Comparison of ENCODE assay signal across 8 cellular contexts in the genomic region with DNA sequence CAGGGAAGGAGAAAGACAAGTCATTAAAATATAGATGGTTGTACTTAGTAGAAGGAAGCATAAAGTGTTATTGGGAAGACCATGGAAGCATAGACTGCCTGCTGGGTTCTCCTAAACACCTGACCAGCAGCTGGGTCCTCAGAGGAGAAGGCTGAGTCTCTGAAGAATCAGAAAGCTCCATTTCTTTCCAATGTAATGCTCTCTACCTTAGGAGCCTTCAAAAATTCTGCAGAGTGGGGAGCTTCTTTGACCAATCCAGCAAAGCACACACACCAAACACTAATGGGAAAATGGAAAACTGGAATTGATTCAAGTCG. TPM values are rescaled to one million over a fixed set of nuclear protein-coding genes. Genes with fewer than 3 reads are reported as not detected.
DNase-seq lines count a peak whose midpoint lies in the region; ATAC-seq, FAIRE-seq and TF ChIP-seq lines count a peak whose summit lies in the region.

No MANE protein-coding gene starts in this region.

- ATAC-seq in HepG2: no peak; the same call in 2 of the 3 replicates
- no peak for ATAC-seq in right lobe of liver
- no peak for ATAC-seq in activated CD4-positive, CD25-positive, alpha-beta regulatory T cell treated with anti-CD3 and anti-CD28 coated beads, Interleukin-2, amount 50 U/mL, for 24 hours

- BruUV-seq in HepG2 (replicated peaks; lab: Mats Ljungman, UMichigan): no TSS peak
- BruUV-seq in mammary epithelial cell (replicated peaks; lab: Mats Ljungman, UMichigan): TSS peak; percentile 86

- H3K4me3 ChIP-seq in HepG2 (replicated peaks in 1 of 3; ENCODE audit: insufficient read depth in 1 of 3, low read depth in 2 of 3, low read length in 3 of 3): peak overlapping the region; percentile 17 to 41 (median 38); a peak in 3 of 6 replicates
- no peak overlapping the region for H3K4me3 ChIP-seq in right lobe of liver
- H3K4me3 ChIP-seq in mammary epithelial cell (replicated peaks in 1 of 3; ENCODE audit: insufficient read depth in 1 of 3, low read depth in 2 of 3, low read length in 3 of 3): peak overlapping the region in 2 of 3 experiments; percentile 19 to 21
- peak overlapping the region in 1 of 2 donors; percentile 31 for H3K4me3 ChIP-seq in muscle layer of duodenum (ENCODE audit: low read depth in 1 of 2, low read length in 2 of 2)
- H3K4me3 ChIP-seq in vagina: peak overlapping the region in 1 of 2 donors; percentile 16

- WGBS in HepG2 (ENCODE audit: low lambda C conversion rate): 60% methylated on average over 1 of the region's 1 CpG
- 42% methylated on average over 1 of the region's 1 CpG for WGBS in right lobe of liver (ENCODE audit: insufficient coverage, low coverage, low lambda C conversion rate, missing lambda C conversion rate)
- 14% methylated on average over 1 of the region's 1 CpG for WGBS in mammary epithelial cell (ENCODE audit: low coverage, missing lambda C conversion rate)

- H3K4me2 ChIP-seq in HepG2 (ENCODE audit: low read depth, low read length): peak overlapping the region; percentile 69
- H3K4me2 ChIP-seq in mammary epithelial cell (ENCODE audit: insufficient read depth, low read depth, low read length): peak overlapping the region; percentile 73

- TF ChIP-seq POLR2A in HepG2 (IDR thresholded peaks at IDR 0.05; ENCODE audit: insufficient read depth in 1 of 2, low read depth in 2 of 2, low read length in 2 of 2) (no peak), right lobe of liver (IDR thresholded peaks at IDR 0.05) (no peak), vagina (IDR thresholded peaks at IDR 0.05) (no peak)

- H3K9me3 ChIP-seq in HepG2 (ENCODE audit: low read length) (no peaks in the 10 kb centered on the region), right lobe of liver (no peaks in the 10 kb centered on the region), mammary epithelial cell (replicated peaks; ENCODE audit: insufficient read depth, low read length) (no peaks in the 10 kb centered on the region), muscle layer of duodenum (ENCODE audit: control insufficient read depth in 1 of 2, low read length in 2 of 2) (no peaks in the 10 kb centered on the region), vagina (no peaks in the 10 kb centered on the region)

- TF ChIP-seq CTCF in HepG2 (CRISPR knock-in tag; IDR thresholded peaks at IDR 0.05) (no peak), right lobe of liver (IDR thresholded peaks at IDR 0.05) (no peak), mammary epithelial cell (conservative IDR thresholded peaks at IDR 0.05 in 1 of 2, IDR thresholded peaks at IDR 0.05 in 1 of 2; ENCODE audit: extremely low read depth in 1 of 2, insufficient read depth in 1 of 2, low read depth in 1 of 2, low read length in 2 of 2) (no peak), vagina (IDR thresholded peaks at IDR 0.05) (no peak)

- H3K36me3 ChIP-seq in HepG2 (replicated peaks in 1 of 2; ENCODE audit: control insufficient read depth in 1 of 2, insufficient read depth in 2 of 2, low read length in 2 of 2) (no peaks in the 10 kb centered on the region), right lobe of liver (no peaks in the 10 kb centered on the region), mammary epithelial cell (ENCODE audit: insufficient read depth, low read length) (no peaks in the 10 kb centered on the region), muscle layer of duodenum (ENCODE audit: control insufficient read depth in 1 of 2, insufficient read depth in 2 of 2, low read length in 2 of 2) (no peaks in the 10 kb centered on the region), vagina (no peaks in the 10 kb centered on the region)

- no peak for DNase-seq in HepG2 (ENCODE audit: low spot score)
- DNase-seq in right lobe of liver: no peak
- DNase-seq in mammary epithelial cell: no peak
- peak in 1 of 2 donors; percentile 85 for DNase-seq in vagina (ENCODE audit: extremely low spot score in 2 of 2)
- no peak for DNase-seq in NCI-H446 (lab: John Stamatoyannopoulos, UW)
- DNase-seq in SKM-1 (lab: John Stamatoyannopoulos, UW; ENCODE audit: unreplicated experiment): no peak

- POLR2A ChIA-PET in HepG2 (lab: Yijun Ruan, JAX): interaction anchor here (2.1 kb wide), 1 partner anchor 21 kb away, joined by 8 read pairs; the partner anchor contains the start of gene BCL10

- dilution Hi-C loops in mammary epithelial cell (cut with HindIII; ENCODE audit: low sequenced_read_pairs): no loop called here

- H3K27ac ChIP-seq in HepG2 (ENCODE audit: extremely low read length, insufficient read depth, low read length) (no peak overlapping the region), right lobe of liver (peak overlapping the region in 1 of 3 donors; percentile 36), mammary epithelial cell (ENCODE audit: insufficient read depth, low read depth, low read length) (peak overlapping the region; percentile 92), muscle layer of duodenum (ENCODE audit: low read length) (peak overlapping the region; percentile 39), vagina (peak overlapping the region; percentile 75)

- peaks cover 20% of the 10 kb centered on the region for H3K4me1 ChIP-seq in HepG2 (ENCODE audit: insufficient read depth, low read length)
- no peaks in the 10 kb centered on the region for H3K4me1 ChIP-seq in right lobe of liver
- peaks cover 53% of the 10 kb centered on the region for H3K4me1 ChIP-seq in mammary epithelial cell (ENCODE audit: insufficient read depth, low read length)
- H3K4me1 ChIP-seq in muscle layer of duodenum (ENCODE audit: control insufficient read depth in 1 of 2, insufficient read depth in 2 of 2, low read length in 2 of 2): peaks cover 10 to 14% of the 10 kb centered on the region in 2 donors
- peaks cover 23% of the 10 kb centered on the region for H3K4me1 ChIP-seq in vagina

- no peaks in the 10 kb centered on the region for H3K79me2 ChIP-seq in HepG2 (ENCODE audit: insufficient read depth, low read length)
- no peaks in the 10 kb centered on the region for H3K79me2 ChIP-seq in mammary epithelial cell (ENCODE audit: insufficient read depth, low read length)

- no peak for TF ChIP-seq EP300 in HepG2 (IDR thresholded peaks at IDR 0.05; ENCODE audit: low read depth in 2 of 2, low read length in 2 of 2)
- TF ChIP-seq EP300 in HepG2 (CRISPR knock-in tag; IDR thresholded peaks at IDR 0.05; ENCODE audit: borderline replicate concordance): no peak

- no peak overlapping the region for H3K9ac ChIP-seq in HepG2 (ENCODE audit: insufficient read depth, low read depth, low read length)
- H3K9ac ChIP-seq in mammary epithelial cell (ENCODE audit: insufficient read depth, low read length): peak overlapping the region; percentile 70

- intact Hi-C loops in HepG2 (cut with micrococcal nuclease; ENCODE audit: unreplicated experiment): no loop called here
- intact Hi-C loops in right lobe of liver (cut with DNase I): no loop called here
- intact Hi-C loops in mammary epithelial cell (cut with micrococcal nuclease): no loop called here
- intact Hi-C loops in vagina (cut with DNase I): no loop called here

- TF ChIP-seq RAD21 in HepG2 (CRISPR knock-in tag; IDR thresholded peaks at IDR 0.05): no peak

- in situ Hi-C loops in HepG2 (cut with HindIII; ENCODE audit: extremely low pct_ligation_motif_present, low pct_unique_long_range_greater_than_20kb): no loop called here
- in situ Hi-C loops in mammary epithelial cell (cut with MboI; ENCODE audit: low sequenced_read_pairs in 2 of 2): no loop called here

- H4K20me1 ChIP-seq in HepG2 (ENCODE audit: insufficient read depth, low read length) (no peaks in the 10 kb centered on the region), mammary epithelial cell (ENCODE audit: insufficient read depth, low read length) (no peaks in the 10 kb centered on the region)

- H2AFZ ChIP-seq in HepG2 (ENCODE audit: low read length): no peak overlapping the region
- peak overlapping the region; percentile 43 for H2AFZ ChIP-seq in mammary epithelial cell (ENCODE audit: low read depth, low read length)

- CTCF ChIA-PET in HepG2 (lab: Yijun Ruan, JAX; ENCODE audit: low intra/inter-chr PET ratio, low total read pairs): no interaction called here
- CTCF ChIA-PET in mammary epithelial cell (lab: Charles Lee; ENCODE audit: low non-redundant PET): no interaction called here

- FAIRE-seq in HepG2 (lab: Jason Lieb, UNC): no peak

- H3K27me3 ChIP-seq in HepG2 (ENCODE audit: control insufficient read depth in 1 of 2, insufficient read depth in 2 of 2, low read length in 2 of 2) (0 out of 5 replicates have a peak, but pooled peaks cover 0 to 4% of the 10 kb centered on the region in 2 experiments), right lobe of liver (no peaks in the 10 kb centered on the region), mammary epithelial cell (ENCODE audit: insufficient read depth, low read length) (no peaks in the 10 kb centered on the region), muscle layer of duodenum (ENCODE audit: low read depth, low read length) (no peaks in the 10 kb centered on the region), vagina (no peaks in the 10 kb centered on the region)

RNA-seq across cellular contexts. Expression of gene BCL10, which starts 21.1 kb away (rescaled TPM):
- total RNA-seq in HepG2 (2016; rRNA removed; fragmentation: Illumina TruSeq; extraction: Trizol): 14.1 and 20.0 TPM in 2 replicates
- 4.5 and 4.9 TPM in 2 replicates for total RNA-seq in HepG2 (2016; cell fraction: cytosol; rRNA removed; fragmentation: Illumina TruSeq; extraction: Trizol; ENCODE audit: low read depth)
- 13.6 and 16.8 TPM in 2 replicates for total RNA-seq in HepG2 (2016; cell fraction: insoluble cytoplasmic fraction; rRNA removed; fragmentation: Illumina TruSeq; extraction: Trizol)
- total RNA-seq in HepG2 (2016; cell fraction: membrane; rRNA removed; fragmentation: Illumina TruSeq; extraction: Trizol): 11.2 and 12.0 TPM in 2 replicates
- 10.9 and 11.5 TPM in 2 replicates for total RNA-seq in HepG2 (2016; cell fraction: nucleus; rRNA removed; fragmentation: Illumina TruSeq; extraction: Trizol)
- polyA plus RNA-seq in HepG2 (2011; rRNA removed): 3.7 and 3.8 TPM in 2 replicates
- 2.7 TPM in 2 replicates for polyA plus RNA-seq in HepG2 (2011; cell fraction: cytosol; rRNA removed)
- 2.7 and 3.0 TPM in 2 replicates for polyA plus RNA-seq in HepG2 (2011; cell fraction: nucleus; rRNA removed)
- 5.5 and 6.6 TPM in 2 replicates for polyA plus RNA-seq in HepG2 (2012)
- 0.95 and 1.2 TPM in 2 replicates for polyA plus RNA-seq in HepG2 (2016; cell fraction: cytosol; fragmentation: Illumina TruSeq; extraction: Trizol; ENCODE audit: low read depth)
- polyA plus RNA-seq in HepG2 (2016; cell fraction: insoluble cytoplasmic fraction; fragmentation: Illumina TruSeq; extraction: Trizol; ENCODE audit: low read depth): 14.1 and 14.9 TPM in 2 replicates
- 3.2 and 3.8 TPM in 2 replicates for polyA plus RNA-seq in HepG2 (2016; cell fraction: membrane; fragmentation: Illumina TruSeq; extraction: Trizol; ENCODE audit: low read depth)
- 9.1 and 9.7 TPM in 2 replicates for polyA plus RNA-seq in HepG2 (2016; cell fraction: nucleus; fragmentation: Illumina TruSeq; extraction: Trizol; ENCODE audit: insufficient read depth, low read depth)
- 6.7 and 7.6 TPM in 2 replicates for polyA minus RNA-seq in HepG2 (2011; rRNA and poly(A)+ RNA removed; ENCODE audit: low replicate concordance)
- 6.9 and 7.7 TPM in 2 replicates for polyA minus RNA-seq in HepG2 (2011; cell fraction: cytosol; rRNA and poly(A)+ RNA removed)
- 18.7 and 23.1 TPM in 2 replicates for polyA minus RNA-seq in HepG2 (2011; cell fraction: nucleus; rRNA and poly(A)+ RNA removed)
- total RNA-seq in right lobe of liver: 10 to 100 TPM in 2 of 6 experiments, 1 to 10 TPM in 4; 7.3 to 14.1 (median 9.1) TPM
- total RNA-seq in mammary epithelial cell: 10 to 100 TPM; 27.7 to 61.5 TPM
- polyA plus RNA-seq in mammary epithelial cell: 16.5 TPM
- polyA minus RNA-seq in mammary epithelial cell: 29.0 TPM
- 12.3 TPM for total RNA-seq in vagina

RNA-seq across cellular contexts. Expression of gene C1orf52, which starts 38.0 kb away (rescaled TPM):
- 19.4 and 23.0 TPM in 2 replicates for total RNA-seq in HepG2 (2016; rRNA removed; fragmentation: Illumina TruSeq; extraction: Trizol)
- 3.1 and 4.1 TPM in 2 replicates for total RNA-seq in HepG2 (2016; cell fraction: cytosol; rRNA removed; fragmentation: Illumina TruSeq; extraction: Trizol; ENCODE audit: low read depth)
- 17.6 and 28.5 TPM in 2 replicates for total RNA-seq in HepG2 (2016; cell fraction: insoluble cytoplasmic fraction; rRNA removed; fragmentation: Illumina TruSeq; extraction: Trizol)
- 12.6 and 13.8 TPM in 2 replicates for total RNA-seq in HepG2 (2016; cell fraction: membrane; rRNA removed; fragmentation: Illumina TruSeq; extraction: Trizol)
- total RNA-seq in HepG2 (2016; cell fraction: nucleus; rRNA removed; fragmentation: Illumina TruSeq; extraction: Trizol): 11.1 and 11.5 TPM in 2 replicates
- polyA plus RNA-seq in HepG2 (2011; rRNA removed): 25.8 and 27.4 TPM in 2 replicates
- polyA plus RNA-seq in HepG2 (2011; cell fraction: cytosol; rRNA removed): 13.2 and 20.6 TPM in 2 replicates
- polyA plus RNA-seq in HepG2 (2011; cell fraction: nucleus; rRNA removed): 27.9 and 30.9 TPM in 2 replicates
- 19.6 and 23.2 TPM in 2 replicates for polyA plus RNA-seq in HepG2 (2012)
- 5.2 and 6.2 TPM in 2 replicates for polyA plus RNA-seq in HepG2 (2016; cell fraction: cytosol; fragmentation: Illumina TruSeq; extraction: Trizol; ENCODE audit: low read depth)
- 34.5 and 38.9 TPM in 2 replicates for polyA plus RNA-seq in HepG2 (2016; cell fraction: insoluble cytoplasmic fraction; fragmentation: Illumina TruSeq; extraction: Trizol; ENCODE audit: low read depth)
- 11.3 and 11.5 TPM in 2 replicates for polyA plus RNA-seq in HepG2 (2016; cell fraction: membrane; fragmentation: Illumina TruSeq; extraction: Trizol; ENCODE audit: low read depth)
- polyA plus RNA-seq in HepG2 (2016; cell fraction: nucleus; fragmentation: Illumina TruSeq; extraction: Trizol; ENCODE audit: insufficient read depth, low read depth): 23.9 and 25.0 TPM in 2 replicates
- polyA minus RNA-seq in HepG2 (2011; rRNA and poly(A)+ RNA removed; ENCODE audit: low replicate concordance): 8.4 and 10.7 TPM in 2 replicates
- polyA minus RNA-seq in HepG2 (2011; cell fraction: cytosol; rRNA and poly(A)+ RNA removed): 8.9 and 9.1 TPM in 2 replicates
- polyA minus RNA-seq in HepG2 (2011; cell fraction: nucleus; rRNA and poly(A)+ RNA removed): 16.0 and 16.9 TPM in 2 replicates
- total RNA-seq in right lobe of liver: 1 to 10 TPM; 4.7 to 8.0 (median 6.7) TPM
- total RNA-seq in mammary epithelial cell: 10 to 100 TPM; 13.7 to 25.7 TPM
- polyA plus RNA-seq in mammary epithelial cell: 15.1 TPM
- 4.8 TPM for polyA minus RNA-seq in mammary epithelial cell
- total RNA-seq in vagina: 13.0 TPM

Comparison
In these comparisons a context has a peak if more than half of its experiments do, and no peak if none do; other contexts are left out.
1. H3K4me3 ChIP-seq: peak in HepG2 (3 of 3) and mammary epithelial cell (2 of 3); none in right lobe of liver (0 of 3).